Comparison of ENCODE assay signal across 25 cellular contexts in the genomic region with DNA sequence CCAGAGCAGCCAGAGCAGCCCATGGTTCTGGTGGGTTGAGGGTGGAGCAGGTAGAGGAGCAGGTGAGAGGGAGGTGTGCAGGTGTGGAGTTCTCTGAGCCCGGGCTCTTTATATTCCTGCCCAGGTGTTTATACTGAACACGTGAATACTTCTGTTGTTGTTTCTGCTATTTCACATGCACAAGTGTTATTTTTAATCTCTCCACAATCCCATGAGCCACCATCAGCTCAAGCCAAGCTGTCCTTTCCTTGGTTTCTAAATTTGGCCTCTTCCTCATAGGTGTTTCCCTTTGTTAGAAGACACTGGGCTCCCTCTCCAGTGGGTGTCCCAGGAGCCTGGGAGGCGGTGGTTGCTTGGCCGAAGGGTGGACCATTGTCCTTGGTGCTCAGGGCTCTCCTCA. TPM values are rescaled to one million over a fixed set of nuclear protein-coding genes. Genes with fewer than 3 reads are reported as not detected.
DNase-seq lines count a peak whose midpoint lies in the region; ATAC-seq, FAIRE-seq and TF ChIP-seq lines count a peak whose summit lies in the region.
"Had no signal": no experiment of that assay in that cellular context is flagged by ENCODE, and none has a peak within 500 bp of the region (broad histone marks: within the 10 kb centered on the region; RNA-seq: fewer than 3 reads in every experiment).

A gene with protein sequence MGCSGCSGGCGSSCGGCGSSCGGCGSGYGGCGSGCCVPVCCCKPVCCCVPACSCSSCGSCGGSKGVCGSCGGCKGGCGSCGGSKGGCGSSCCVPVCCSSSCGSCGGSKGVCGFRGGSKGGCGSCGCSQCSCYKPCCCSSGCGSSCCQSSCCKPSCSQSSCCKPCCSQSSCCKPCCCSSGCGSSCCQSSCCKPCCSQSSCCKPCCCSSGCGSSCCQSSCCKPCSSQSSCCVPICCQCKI (minus strand): TSS at position 101 of the 400 bp plus-strand sequence. CDS start 78 bp downstream, at position 23.

- DNase-seq in NCI-H2029 (lab: John Stamatoyannopoulos, UW), result peak; percentile 39
- DNase-seq in NCI-H2029 treated with DMSO at 0.1 percent for 48 hours (lab: John Stamatoyannopoulos, UW), result no peak
- no peak for DNase-seq in left ventricle myocardium superior
- no peak for DNase-seq in left cardiac atrium
- peak; percentile 12 for DNase-seq in kidney
- DNase-seq in COR-L47 (lab: John Stamatoyannopoulos, UW), result no peak
- DNase-seq in omental fat pad (ENCODE audit: low spot score), result no peak
- DNase-seq: C1 segment of cervical spinal cord; CD8-positive, alpha-beta memory T cell; DND-41; H9; KBM-7; NCI-H1105; NCI-H2081; NCI-H446; NCI-H774; PC-3; RPMI8226; SIG-M5; T-cell had no signal

- no peak within 1 kb of the TSS for H3K9ac ChIP-seq in kidney (ENCODE audit: low read length in 2 of 2)

- no peak within 1 kb of the TSS for H3K4me3 ChIP-seq in kidney (ENCODE audit: low read length in 2 of 2)
- H3K4me3 ChIP-seq: A549 had no signal

- H3K9me3 ChIP-seq in kidney (ENCODE audit: control insufficient read depth in 1 of 2, low read length in 2 of 2), result no peaks in the 10 kb centered on the region
- H3K9me3 ChIP-seq: A549 had no signal

- H3K4me1 ChIP-seq in kidney (ENCODE audit: control insufficient read depth in 1 of 2, insufficient read depth in 1 of 2, low read depth in 1 of 2, low read length in 2 of 2), result no peaks in the 10 kb centered on the region
- H3K4me1 ChIP-seq: A549 had no signal

- FAIRE-seq in kidney (lab: Jason Lieb, UNC), result no peak
- FAIRE-seq: A549, G401.6, HepG2 had no signal

- ATAC-seq in left ventricle myocardium superior, result peak; percentile 50
- no peak for ATAC-seq in left cardiac atrium
- ATAC-seq in GM19351 (IDR thresholded peaks at IDR 0.05; ENCODE audit: unreplicated experiment), result no peak
- no peak for ATAC-seq in omental fat pad (ENCODE audit: low FRiP score)
- ATAC-seq: HepG2, PC-3, SK-N-SH treated with all-trans-retinoic acid at 6 μM for 48 hours, T-cell had no signal

- TF ChIP-seq CTCF in kidney (IDR thresholded peaks at IDR 0.05; ENCODE audit: borderline replicate concordance, extremely low read depth, insufficient read depth), result no peak
- no peak for TF ChIP-seq CTCF in omental fat pad (IDR thresholded peaks at IDR 0.05)

- intact Hi-C loops in left ventricle myocardium superior (cut with micrococcal nuclease), result no loop called here
- intact Hi-C loops in left cardiac atrium (cut with DNase I), result no loop called here
- intact Hi-C loops in kidney (cut with DNase I), result no loop called here

- H3K36me3 ChIP-seq in kidney (ENCODE audit: control insufficient read depth in 1 of 2, insufficient read depth in 2 of 2, low read length in 2 of 2), result no peaks in the 10 kb centered on the region

- no peak within 1 kb of the TSS for H3K27ac ChIP-seq in kidney (ENCODE audit: low read depth in 2 of 2, low read length in 2 of 2)
- H3K27ac ChIP-seq: A549 had no signal

RNA-seq across cellular contexts. Expression of the gene that starts here (rescaled TPM):
- total RNA-seq in left ventricle myocardium superior (not detected), left cardiac atrium (not detected), kidney (not detected), omental fat pad (not detected)
- not detected for polyA plus RNA-seq in kidney (ENCODE audit: insufficient read depth, low read depth, low replicate concordance)
- total RNA-seq: CD8-positive, alpha-beta memory T cell; H9; HepG2; PC-3; T-cell had no signal
- polyA plus RNA-seq: A549; CD8-positive, alpha-beta memory T cell; HepG2 had no signal

Comparison
In these comparisons a context has a peak if more than half of its experiments do, and no peak if none do; other contexts are left out.
1. Peak in ATAC-seq in left ventricle myocardium superior; RNA of the gene not detected or under 1 TPM.
2. Peak in DNase-seq in kidney; RNA of the gene not detected or under 1 TPM.